8 cellular contexts compared by ENCODE assay signal in genomic region chr9:78032599-78033457, GRCh38. TPM values are rescaled to one million over a fixed set of nuclear protein-coding genes. Genes with fewer than 3 reads are reported as not detected.
DNase-seq lines count a peak whose midpoint lies in the region; ATAC-seq and TF ChIP-seq lines count a peak whose summit lies in the region.

No MANE protein-coding gene starts in this region.

- peaks cover 44% of the 10 kb centered on the region for H3K4me1 Mint-ChIP-seq in activated T-cell treated with anti-CD3 and anti-CD28 coated beads, Interleukin-2, amount 50 U/mL, for 72 hours (ENCODE audit: low read depth)
- H3K4me1 Mint-ChIP-seq in T-helper 1 cell treated with Interleukin-12 subunit alpha and Interleukin-12 subunit beta and Interleukin-4 antibody, amounts not matched to agents 30 μg/mL and 1 μg/mL, for 36 hours (ENCODE audit: low read depth), result peaks cover 55% of the 10 kb centered on the region
- H3K4me1 Mint-ChIP-seq in progenitor cell of endocrine pancreas (ENCODE audit: low read depth), result peaks cover 43% of the 10 kb centered on the region

- H3K36me3 Mint-ChIP-seq in activated T-cell treated with anti-CD3 and anti-CD28 coated beads, Interleukin-2, amount 50 U/mL, for 72 hours (ENCODE audit: insufficient read depth in 2 of 2), result peaks cover 4 to 7% of the 10 kb centered on the region in 2 donors
- H3K36me3 Mint-ChIP-seq in T-helper 1 cell treated with Interleukin-12 subunit alpha and Interleukin-12 subunit beta and Interleukin-4 antibody, amounts not matched to agents 30 μg/mL and 1 μg/mL, for 36 hours (ENCODE audit: low read depth), result no peaks in the 10 kb centered on the region
- no peaks in the 10 kb centered on the region for H3K36me3 Mint-ChIP-seq in progenitor cell of endocrine pancreas (ENCODE audit: insufficient read depth)

- peak overlapping the region; percentile 92 for H3K27ac Mint-ChIP-seq in activated T-cell treated with anti-CD3 and anti-CD28 coated beads, Interleukin-2, amount 50 U/mL, for 72 hours
- peak overlapping the region; percentile 96 for H3K27ac Mint-ChIP-seq in T-helper 1 cell treated with Interleukin-12 subunit alpha and Interleukin-12 subunit beta and Interleukin-4 antibody, amounts not matched to agents 30 μg/mL and 1 μg/mL, for 36 hours
- H3K27ac Mint-ChIP-seq in progenitor cell of endocrine pancreas, result peak overlapping the region; percentile 99

- intact Hi-C loops in posterior vena cava (cut with DNase I), result loop anchor here in 1 of 2 donors (10.0 kb wide), 2 partner anchors 278 to 578 kb away; no protein-coding TSS in a partner anchor

- H3K4me3 Mint-ChIP-seq in activated T-cell treated with anti-CD3 and anti-CD28 coated beads, Interleukin-2, amount 50 U/mL, for 72 hours, result peak overlapping the region; percentile 88 to 95
- H3K4me3 Mint-ChIP-seq in T-helper 1 cell treated with Interleukin-12 subunit alpha and Interleukin-12 subunit beta and Interleukin-4 antibody, amounts not matched to agents 30 μg/mL and 1 μg/mL, for 36 hours, result peak overlapping the region; percentile 94
- H3K4me3 Mint-ChIP-seq in progenitor cell of endocrine pancreas (ENCODE audit: low read depth), result peak overlapping the region; percentile 86

- no peak for DNase-seq in activated T-cell treated with anti-CD3 and anti-CD28 coated beads, Interleukin-2, amount 50 U/mL, for 72 hours
- no peak for DNase-seq in activated T-cell treated with anti-CD3 and anti-CD28 coated beads, Interleukin-2, amount 50 U/mL, for 1 hour
- DNase-seq in fibroblast of pulmonary artery (ENCODE audit: low read depth) (no peak), progenitor cell of endocrine pancreas (ENCODE audit: low spot score, unreplicated experiment) (no peak), ecto neural progenitor cell (ENCODE audit: low spot score) (no peak), posterior vena cava (ENCODE audit: low spot score) (no peak), iPS-NIHi11 (ENCODE audit: low spot score) (no peak)

- TF ChIP-seq CTCF in fibroblast of pulmonary artery (IDR thresholded peaks at IDR 0.05; ENCODE audit: low read length, missing control alignments), result no peak
- TF ChIP-seq CTCF in progenitor cell of endocrine pancreas (IDR thresholded peaks at IDR 0.05; ENCODE audit: unreplicated experiment), result no peak

- peak overlapping the region; percentile 77 for H3K4me3 ChIP-seq in fibroblast of pulmonary artery (replicated peaks; ENCODE audit: low read depth, low read length)

- no peaks in the 10 kb centered on the region for H3K9me3 Mint-ChIP-seq in activated T-cell treated with anti-CD3 and anti-CD28 coated beads, Interleukin-2, amount 50 U/mL, for 72 hours
- no peaks in the 10 kb centered on the region for H3K9me3 Mint-ChIP-seq in T-helper 1 cell treated with Interleukin-12 subunit alpha and Interleukin-12 subunit beta and Interleukin-4 antibody, amounts not matched to agents 30 μg/mL and 1 μg/mL, for 36 hours
- no peaks in the 10 kb centered on the region for H3K9me3 Mint-ChIP-seq in progenitor cell of endocrine pancreas (ENCODE audit: low read depth)

- no peaks in the 10 kb centered on the region for H3K27me3 Mint-ChIP-seq in activated T-cell treated with anti-CD3 and anti-CD28 coated beads, Interleukin-2, amount 50 U/mL, for 72 hours (ENCODE audit: low read depth)
- H3K27me3 Mint-ChIP-seq in T-helper 1 cell treated with Interleukin-12 subunit alpha and Interleukin-12 subunit beta and Interleukin-4 antibody, amounts not matched to agents 30 μg/mL and 1 μg/mL, for 36 hours (ENCODE audit: low read depth), result no peaks in the 10 kb centered on the region
- peaks cover 3% of the 10 kb centered on the region for H3K27me3 Mint-ChIP-seq in progenitor cell of endocrine pancreas

- ATAC-seq in activated T-cell treated with anti-CD3 and anti-CD28 coated beads, Interleukin-2, amount 50 U/mL, for 72 hours (replicated peaks in 1 of 2), result no peak

RNA-seq across cellular contexts. Expression of gene GNAQ, which starts 1.2 kb away (rescaled TPM):
- 10 to 100 TPM; 22.3 to 22.7 TPM for total RNA-seq in activated T-cell treated with anti-CD3 and anti-CD28 coated beads, Interleukin-2, amount 50 U/mL, for 72 hours
- total RNA-seq in progenitor cell of endocrine pancreas (64.1 and 64.9 TPM in 2 replicates), posterior vena cava (10 to 100 TPM; 69.4 to 84.0 TPM)
